In genomic region chr2:154623819-154624218, GRCh38 we compare ENCODE assay signal across 9 cellular contexts.
DNase-seq lines count a peak whose midpoint lies in the region; ATAC-seq and TF ChIP-seq lines count a peak whose summit lies in the region.
"Had no signal": no experiment of that assay in that cellular context is flagged by ENCODE, and none has a peak within 500 bp of the region (broad histone marks: within the 10 kb centered on the region; RNA-seq: fewer than 3 reads in every experiment).

No MANE protein-coding gene starts in this region.

- H2BK12ac ChIP-seq in H9 (ENCODE audit: insufficient read length, low read depth, low read length) = no peak overlapping the region

- no peak overlapping the region for H2AK5ac ChIP-seq in H9 (ENCODE audit: insufficient read length, low read length)

- no peak overlapping the region for H2BK15ac ChIP-seq in H9 (ENCODE audit: low read depth, low read length)

- H4K91ac ChIP-seq in H9 (ENCODE audit: insufficient read length, low read depth, low read length) = no peak overlapping the region

- H4K5ac ChIP-seq in H9 (ENCODE audit: insufficient read length, low read depth, low read length) = no peak overlapping the region

- H3K79me1 ChIP-seq in H9 (ENCODE audit: insufficient read depth, low read depth, low read length, poor library complexity, severe bottlenecking) = no peaks in the 10 kb centered on the region

- no peak overlapping the region for H2BK20ac ChIP-seq in H9 (ENCODE audit: low read depth, low read length, poor library complexity, severe bottlenecking)

- no peak overlapping the region for H3T11ph ChIP-seq in H9 (ENCODE audit: low read length)

- H3K4me1 ChIP-seq in H9 (ENCODE audit: insufficient read depth, low read length) (no peaks in the 10 kb centered on the region), tibial nerve (no peaks in the 10 kb centered on the region)

- no peak overlapping the region for H3K23ac ChIP-seq in H9 (ENCODE audit: insufficient read length, low read depth, low read length)

- H3K56ac ChIP-seq in H9 (ENCODE audit: insufficient read length, low read depth, low read length) = no peak overlapping the region

- H2AFZ ChIP-seq in H9 (ENCODE audit: low read length) = no peak overlapping the region

- peak; percentile 2 for DNase-seq in ELR (ENCODE audit: low read depth)
- peak; percentile 37 for DNase-seq in H9
- peak; percentile 49 to 53 for DNase-seq in NCI-H2081 (lab: John Stamatoyannopoulos, UW)
- DNase-seq in astrocyte of the cerebellum (ENCODE audit: low read depth) = peak; percentile 31
- peak; percentile 35 for DNase-seq in iris pigment epithelial cell (ENCODE audit: low read depth)
- peak in 1 of 2 donors; percentile 56 for DNase-seq in tibial nerve (ENCODE audit: low spot score in 2 of 2)
- no peak for DNase-seq in activated T-cell treated with anti-CD3 and anti-CD28 coated beads, Interleukin-2, amount 50 U/mL, for 72 hours
- no peak for DNase-seq in T-helper 2 cell treated with Interferon-gamma antibody and Interleukin-4, amounts not matched to agents 5 μg/mL and 100 μg/mL, for 36 hours (ENCODE audit: low spot score)

- peak; percentile 79 for TF ChIP-seq CTCF in H9 (conservative IDR thresholded peaks at IDR 0.05)
- TF ChIP-seq CTCF in astrocyte of the cerebellum (IDR thresholded peaks at IDR 0.05; ENCODE audit: low read depth, low read length, missing control alignments) = peak; percentile 84
- TF ChIP-seq CTCF in tibial nerve (IDR thresholded peaks at IDR 0.05) = peak; percentile 33 to 64 (median 57)

- in situ Hi-C loops in astrocyte of the cerebellum (cut with HindIII; ENCODE audit: low sequenced_read_pairs) = no loop called here

- no peaks in the 10 kb centered on the region for H3K79me2 ChIP-seq in H9 (ENCODE audit: insufficient read depth, low read length)

- no peaks in the 10 kb centered on the region for H4K20me1 ChIP-seq in H9 (ENCODE audit: control insufficient read depth, insufficient read depth, insufficient read length)

- H3K4ac ChIP-seq in H9 (ENCODE audit: low read depth, low read length) = no peak overlapping the region

- no peaks in the 10 kb centered on the region for H3K9me3 Mint-ChIP-seq in H9
- peaks cover 1 to 2% of the 10 kb centered on the region in 2 donors for H3K9me3 Mint-ChIP-seq in activated T-cell treated with anti-CD3 and anti-CD28 coated beads, Interleukin-2, amount 50 U/mL, for 72 hours
- no peaks in the 10 kb centered on the region for H3K9me3 Mint-ChIP-seq in T-helper 2 cell treated with Interferon-gamma antibody and Interleukin-4, amounts not matched to agents 5 μg/mL and 100 μg/mL, for 36 hours

- no peak overlapping the region for H3K27ac Mint-ChIP-seq in H9
- no peak overlapping the region for H3K27ac Mint-ChIP-seq in activated T-cell treated with anti-CD3 and anti-CD28 coated beads, Interleukin-2, amount 50 U/mL, for 72 hours
- no peak overlapping the region for H3K27ac Mint-ChIP-seq in T-helper 2 cell treated with Interferon-gamma antibody and Interleukin-4, amounts not matched to agents 5 μg/mL and 100 μg/mL, for 36 hours

- H3K4me3 ChIP-seq in astrocyte of the cerebellum (ENCODE audit: low read depth, low read length) (no peak overlapping the region), tibial nerve (no peak overlapping the region)
- H3K4me3 ChIP-seq: SK-N-MC had no signal

- H3K4me3 Mint-ChIP-seq in H9 = no peak overlapping the region
- H3K4me3 Mint-ChIP-seq in activated T-cell treated with anti-CD3 and anti-CD28 coated beads, Interleukin-2, amount 50 U/mL, for 72 hours = no peak overlapping the region
- H3K4me3 Mint-ChIP-seq in T-helper 2 cell treated with Interferon-gamma antibody and Interleukin-4, amounts not matched to agents 5 μg/mL and 100 μg/mL, for 36 hours = no peak overlapping the region

- peaks cover 10 to 14% of the 10 kb centered on the region in 2 experiments for H3K4me1 Mint-ChIP-seq in H9
- H3K4me1 Mint-ChIP-seq in activated T-cell treated with anti-CD3 and anti-CD28 coated beads, Interleukin-2, amount 50 U/mL, for 72 hours (ENCODE audit: low read depth) = no peaks in the 10 kb centered on the region
- no peaks in the 10 kb centered on the region for H3K4me1 Mint-ChIP-seq in T-helper 2 cell treated with Interferon-gamma antibody and Interleukin-4, amounts not matched to agents 5 μg/mL and 100 μg/mL, for 36 hours (ENCODE audit: low read depth)

- H3K27ac ChIP-seq in H9 (ENCODE audit: insufficient read length, low read depth, low read length) = no peak overlapping the region
- H3K27ac ChIP-seq in tibial nerve = no peak overlapping the region
- H3K27ac ChIP-seq: SK-N-MC had no signal

- no peak overlapping the region for H2BK5ac ChIP-seq in H9 (ENCODE audit: insufficient read length, low read length)

- H3K4me2 ChIP-seq in H9 (ENCODE audit: insufficient read depth, insufficient read length, low read length) = no peak overlapping the region

- no peak for TF ChIP-seq POLR2A in tibial nerve (IDR thresholded peaks at IDR 0.05)

- no peaks in the 10 kb centered on the region for H3K36me3 Mint-ChIP-seq in H9 (ENCODE audit: insufficient read depth in 1 of 3, low read depth in 3 of 3)
- no peaks in the 10 kb centered on the region for H3K36me3 Mint-ChIP-seq in activated T-cell treated with anti-CD3 and anti-CD28 coated beads, Interleukin-2, amount 50 U/mL, for 72 hours (ENCODE audit: insufficient read depth in 2 of 2)
- H3K36me3 Mint-ChIP-seq in T-helper 2 cell treated with Interferon-gamma antibody and Interleukin-4, amounts not matched to agents 5 μg/mL and 100 μg/mL, for 36 hours (ENCODE audit: low read depth) = no peaks in the 10 kb centered on the region

- TF ChIP-seq EP300 in tibial nerve (IDR thresholded peaks at IDR 0.05) = no peak

- H3K9ac ChIP-seq in H9 (ENCODE audit: extremely low read depth, insufficient read length, low read length) = no peak overlapping the region

- H3K36me3 ChIP-seq in tibial nerve = no peaks in the 10 kb centered on the region

- H3K14ac ChIP-seq in H9 (ENCODE audit: insufficient read depth, low read length) = no peak overlapping the region

- no peak for ATAC-seq in activated T-cell treated with anti-CD3 and anti-CD28 coated beads, Interleukin-2, amount 50 U/mL, for 72 hours (replicated peaks in 1 of 2)

- no peak overlapping the region for H2BK120ac ChIP-seq in H9 (ENCODE audit: low read depth, low read length, poor library complexity, severe bottlenecking)

- H3K27me3 Mint-ChIP-seq in H9 (ENCODE audit: low read depth) = no peaks in the 10 kb centered on the region
- H3K27me3 Mint-ChIP-seq in activated T-cell treated with anti-CD3 and anti-CD28 coated beads, Interleukin-2, amount 50 U/mL, for 72 hours (ENCODE audit: low read depth) = no peaks in the 10 kb centered on the region
- H3K27me3 Mint-ChIP-seq in T-helper 2 cell treated with Interferon-gamma antibody and Interleukin-4, amounts not matched to agents 5 μg/mL and 100 μg/mL, for 36 hours (ENCODE audit: low read depth) = no peaks in the 10 kb centered on the region

- H3K9me3 ChIP-seq in H9 (ENCODE audit: control insufficient read depth, low read depth, low read length) (no peaks in the 10 kb centered on the region), tibial nerve (no peaks in the 10 kb centered on the region)

- no peak overlapping the region for H3K18ac ChIP-seq in H9 (ENCODE audit: insufficient read length, low read depth, low read length)

- no peak overlapping the region for H4K8ac ChIP-seq in H9 (replicated peaks; ENCODE audit: insufficient read length, low read depth, low read length)

- WGBS in H9 (ENCODE audit: extremely low coverage, insufficient read length, low lambda C conversion rate) = no CpG with 5 or more reads among the region's 3 CpGs
- WGBS in tibial nerve, 2 donors = 27 to 39% methylated on average over 3 of the region's 3 CpGs

- no peaks in the 10 kb centered on the region for H3K27me3 ChIP-seq in H9 (ENCODE audit: insufficient read depth, low read length)
- H3K27me3 ChIP-seq in tibial nerve = no peaks in the 10 kb centered on the region

- no peaks in the 10 kb centered on the region for H3K23me2 ChIP-seq in H9 (ENCODE audit: insufficient read length, low read depth, low read length, poor library complexity, severe bottlenecking)

Comparison
In these comparisons a context has a peak if more than half of its experiments do, and no peak if none do; other contexts are left out.
1. DNase-seq: peak in ELR (single experiment), H9 (single experiment), NCI-H2081 (2 of 2), astrocyte of the cerebellum (single experiment) and iris pigment epithelial cell (single experiment); none in activated T-cell treated with anti-CD3 and anti-CD28 coated beads, Interleukin-2, amount 50 U/mL, for 72 hours (0 of 2) and T-helper 2 cell treated with Interferon-gamma antibody and Interleukin-4, amounts not matched to agents 5 μg/mL and 100 μg/mL, for 36 hours (single experiment).
2. Peak in every context shown above with its lines, with median percentiles within 50 percentile points of each other: CTCF ChIP-seq.